ENCODE assay signal across 25 cellular contexts in the genomic region with DNA sequence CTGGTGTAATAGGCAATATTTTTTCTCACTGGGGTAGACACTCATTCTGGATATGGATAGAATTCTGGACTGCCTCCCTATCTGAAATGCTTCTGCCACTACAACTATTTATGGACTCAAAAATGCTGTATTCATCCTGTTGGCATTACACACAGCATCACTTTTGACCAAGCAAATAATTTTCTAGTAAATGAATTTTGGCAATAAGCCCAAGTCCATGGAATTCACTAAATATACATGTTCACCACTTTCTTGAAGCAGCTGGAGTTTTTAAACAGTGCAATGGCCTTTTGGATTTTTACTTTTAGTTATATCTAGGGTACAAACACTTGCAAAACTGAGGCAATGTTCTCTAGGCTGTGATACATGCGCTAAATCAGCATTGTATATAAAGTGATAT.
"Had no signal": no experiment of that assay in that cellular context is flagged by ENCODE, and none has a peak within 500 bp of the region (broad histone marks: within the 10 kb centered on the region; RNA-seq: fewer than 3 reads in every experiment).

No MANE protein-coding gene starts in this region.

- H3K79me2 ChIP-seq: parathyroid adenoma had no signal

- H3K9ac ChIP-seq: neural progenitor cell, parathyroid adenoma had no signal

- ATAC-seq: gastrocnemius medialis; left lobe of liver; mucosa of descending colon; naive thymus-derived CD4-positive, alpha-beta T cell; right lobe of liver; stimulated activated naive CD8-positive, alpha-beta T cell treated with anti-CD3 and anti-CD28 coated beads, Interleukin-15, amount 100 ng/mL, for 72 hours; upper lobe of right lung had no signal

- H2AFZ ChIP-seq: neural progenitor cell, parathyroid adenoma had no signal

- H3K4me2 ChIP-seq: neural progenitor cell, smooth muscle cell had no signal

- H3K4me3 ChIP-seq: colonic mucosa, esophagus squamous epithelium, gastrocnemius medialis, lung, mucosa of descending colon, neural progenitor cell, right lobe of liver, smooth muscle cell, suprapubic skin, transverse colon, upper lobe of right lung, uterus had no signal

- H3K27me3 ChIP-seq: colonic mucosa, esophagus squamous epithelium, gastrocnemius medialis, neural progenitor cell, right lobe of liver, suprapubic skin, transverse colon, upper lobe of right lung, uterus had no signal

- H3K9me3 ChIP-seq: colonic mucosa, esophagus squamous epithelium, gastrocnemius medialis, right lobe of liver, transverse colon, upper lobe of right lung, uterus had no signal

- H3K36me3 ChIP-seq: colonic mucosa, esophagus squamous epithelium, gastrocnemius medialis, neural progenitor cell, right lobe of liver, suprapubic skin, transverse colon, upper lobe of right lung, uterus had no signal

- H3K27ac ChIP-seq: colonic mucosa, esophagus squamous epithelium, gastrocnemius medialis, neural progenitor cell, parathyroid adenoma, right lobe of liver, suprapubic skin, transverse colon, upper lobe of right lung, uterus had no signal

- DNase-seq: colonic mucosa; effector memory CD4-positive, alpha-beta T cell; esophagus squamous epithelium; foreskin fibroblast; gastrocnemius medialis; head of caudate nucleus; kidney; mucosa of descending colon; naive thymus-derived CD4-positive, alpha-beta T cell; right lobe of liver; stimulated activated CD4-positive, alpha-beta T cell treated with anti-CD3 and anti-CD28 coated beads, Interleukin-12 subunit alpha, Interleukin-12 subunit beta, amount 100 ng/mL, for 4 hours; stimulated activated CD4-positive, alpha-beta T cell treated with anti-CD3 and anti-CD28 coated beads, Interleukin-1b, Interleukin-23, amount 100 ng/mL, for 48 hours; stimulated activated CD4-positive, alpha-beta T cell treated with anti-CD3 and anti-CD28 coated beads, Interleukin-4, amount 100 ng/mL, for 1 hour; stimulated activated CD8-positive, alpha-beta memory T cell treated with anti-CD3 and anti-CD28 coated beads, Interleukin-4, amount 100 ng/mL, for 48 hours; stimulated activated naive CD4-positive, alpha-beta T cell; stimulated activated naive CD8-positive, alpha-beta T cell treated with anti-CD3 and anti-CD28 coated beads, Interleukin-15, amount 100 ng/mL, for 72 hours; transverse colon; upper lobe of right lung; uterus had no signal

- H3K4me1 ChIP-seq: colonic mucosa, esophagus squamous epithelium, gastrocnemius medialis, neural progenitor cell, parathyroid adenoma, right lobe of liver, suprapubic skin, transverse colon, upper lobe of right lung, uterus had no signal
